In the genomic region with DNA sequence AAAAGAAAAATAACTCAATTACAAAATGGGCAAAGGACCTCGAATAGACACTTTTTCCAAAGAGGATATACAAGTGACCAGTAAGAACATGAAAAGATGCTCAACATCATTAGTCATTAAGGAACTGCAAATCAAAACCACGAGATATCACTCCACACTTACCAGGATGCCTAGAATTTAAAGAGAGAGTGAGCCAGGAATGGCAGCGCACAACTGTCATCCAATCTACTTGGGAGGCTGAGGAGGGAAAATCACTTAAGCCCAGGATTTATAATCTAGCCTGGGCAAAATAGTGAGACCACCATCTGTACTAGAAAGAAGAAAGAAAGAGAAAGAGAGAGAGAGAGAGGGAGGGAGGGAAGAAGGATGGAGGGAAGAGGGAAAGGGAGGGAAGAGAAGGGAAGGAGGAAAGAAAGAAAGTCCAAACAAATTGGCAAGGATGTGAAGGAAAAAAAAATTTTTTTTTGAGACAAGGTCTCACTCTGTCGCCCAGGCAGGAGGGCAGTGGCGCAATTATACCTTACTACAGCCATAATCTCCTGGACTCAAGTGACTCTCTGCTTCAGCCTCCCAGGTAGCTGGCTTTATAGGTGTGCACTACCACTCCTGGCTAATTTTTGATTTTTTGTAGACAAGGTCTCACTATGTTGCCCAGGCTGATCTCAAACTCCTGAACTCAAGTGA, we compare ENCODE assay signal across 15 cellular contexts. TPM values are rescaled to one million over a fixed set of nuclear protein-coding genes. Genes with fewer than 3 reads are reported as not detected.
DNase-seq lines count a peak whose midpoint lies in the region; ATAC-seq and TF ChIP-seq lines count a peak whose summit lies in the region.
"Had no signal": no experiment of that assay in that cellular context is flagged by ENCODE, and none has a peak within 500 bp of the region (broad histone marks: within the 10 kb centered on the region; RNA-seq: fewer than 3 reads in every experiment).

No MANE protein-coding gene starts in this region.

- no peaks in the 10 kb centered on the region for H3K4me1 Mint-ChIP-seq in activated CD8-positive, alpha-beta memory T cell treated with anti-CD3 and anti-CD28 coated beads, Interleukin-2, amount 10 ng/mL, durations not matched to agents 7 days and 5 days
- peaks cover 3% of the 10 kb centered on the region for H3K4me1 Mint-ChIP-seq in osteocyte (ENCODE audit: unreplicated experiment)
- H3K4me1 Mint-ChIP-seq in activated naive CD8-positive, alpha-beta T cell treated with anti-CD3 and anti-CD28 coated beads, Interleukin-2, amount 50 U/mL, for 24 hours: no peaks in the 10 kb centered on the region
- H3K4me1 Mint-ChIP-seq: CD4-positive, CD25-positive, alpha-beta regulatory T cell had no signal

- H3K4me3 ChIP-seq in HEK293 (ENCODE audit: low read depth, low read length) (no peak overlapping the region), WERI-Rb-1 (ENCODE audit: low read depth, low read length) (no peak overlapping the region)
- H3K4me3 ChIP-seq: BLaER1 treated with 17β-estradiol and CSF1 and Interleukin-3, amounts not matched to agents 10 nM and 100 nM; GM23248 had no signal

- TF ChIP-seq CTCF in HEK293 (tag by site-specific recombination; IDR thresholded peaks at IDR 0.05) (no peak), WERI-Rb-1 (IDR thresholded peaks at IDR 0.05; ENCODE audit: low read depth, low read length) (no peak), osteocyte (IDR thresholded peaks at IDR 0.05) (no peak)

- no peaks in the 10 kb centered on the region for H3K36me3 ChIP-seq in HEK293 (ENCODE audit: control insufficient read depth in 2 of 2, insufficient read depth in 1 of 2, low read length in 2 of 2)
- no peaks in the 10 kb centered on the region for H3K36me3 ChIP-seq in WERI-Rb-1
- H3K36me3 ChIP-seq: BLaER1 treated with 17β-estradiol and CSF1 and Interleukin-3, amounts not matched to agents 10 nM and 100 nM had no signal

- H3K9me3 ChIP-seq in HEK293 (ENCODE audit: control insufficient read depth, insufficient read depth, low read depth, low read length): no peaks in the 10 kb centered on the region
- H3K9me3 ChIP-seq in WERI-Rb-1 (ENCODE audit: severe bottlenecking): no peaks in the 10 kb centered on the region
- H3K9me3 ChIP-seq: BLaER1 treated with 17β-estradiol and CSF1 and Interleukin-3, amounts not matched to agents 10 nM and 100 nM had no signal

- POLR2A ChIA-PET in HEK293 (lab: Yijun Ruan, JAX): no interaction called here

- no peak overlapping the region for H3K27ac Mint-ChIP-seq in activated CD8-positive, alpha-beta memory T cell treated with anti-CD3 and anti-CD28 coated beads, Interleukin-2, amount 10 ng/mL, durations not matched to agents 7 days and 5 days
- no peak overlapping the region for H3K27ac Mint-ChIP-seq in osteocyte (ENCODE audit: unreplicated experiment)
- H3K27ac Mint-ChIP-seq in activated naive CD8-positive, alpha-beta T cell treated with anti-CD3 and anti-CD28 coated beads, Interleukin-2, amount 50 U/mL, for 24 hours: no peak overlapping the region
- H3K27ac Mint-ChIP-seq: CD4-positive, CD25-positive, alpha-beta regulatory T cell had no signal

- no peaks in the 10 kb centered on the region for H3K9me3 Mint-ChIP-seq in activated CD8-positive, alpha-beta memory T cell treated with anti-CD3 and anti-CD28 coated beads, Interleukin-2, amount 10 ng/mL, durations not matched to agents 7 days and 5 days (ENCODE audit: low read depth)
- no peaks in the 10 kb centered on the region for H3K9me3 Mint-ChIP-seq in osteocyte (ENCODE audit: unreplicated experiment)
- H3K9me3 Mint-ChIP-seq in activated naive CD8-positive, alpha-beta T cell treated with anti-CD3 and anti-CD28 coated beads, Interleukin-2, amount 50 U/mL, for 24 hours: no peaks in the 10 kb centered on the region

- peak; percentile 26 for DNase-seq in activated CD8-positive, alpha-beta memory T cell treated with anti-CD3 and anti-CD28 coated beads, Interleukin-2, amount 10 ng/mL, durations not matched to agents 7 days and 5 days
- DNase-seq in activated CD8-positive, alpha-beta memory T cell treated with anti-CD3 and anti-CD28 coated beads, Interleukin-2, amount 50 U/mL, for 48 hours: no peak
- DNase-seq in WERI-Rb-1: peak; percentile 12
- peak; percentile 27 for DNase-seq in osteocyte (ENCODE audit: extremely low spot score, unreplicated experiment)
- no peak for DNase-seq in activated naive CD8-positive, alpha-beta T cell treated with anti-CD3 and anti-CD28 coated beads, Interleukin-2, amount 50 U/mL, for 24 hours
- DNase-seq: ACHN; CD4-positive, CD25-positive, alpha-beta regulatory T cell; DMS53; GF-D8; GM23248 had no signal

- peaks cover 58% of the 10 kb centered on the region for H3K27me3 Mint-ChIP-seq in activated CD8-positive, alpha-beta memory T cell treated with anti-CD3 and anti-CD28 coated beads, Interleukin-2, amount 10 ng/mL, durations not matched to agents 7 days and 5 days
- H3K27me3 Mint-ChIP-seq in osteocyte (ENCODE audit: unreplicated experiment): peaks cover 35% of the 10 kb centered on the region
- H3K27me3 Mint-ChIP-seq in activated naive CD8-positive, alpha-beta T cell treated with anti-CD3 and anti-CD28 coated beads, Interleukin-2, amount 50 U/mL, for 24 hours: peaks cover 36% of the 10 kb centered on the region

- H3K4me3 Mint-ChIP-seq in activated CD8-positive, alpha-beta memory T cell treated with anti-CD3 and anti-CD28 coated beads, Interleukin-2, amount 10 ng/mL, durations not matched to agents 7 days and 5 days: no peak overlapping the region
- H3K4me3 Mint-ChIP-seq in osteocyte (ENCODE audit: unreplicated experiment): no peak overlapping the region
- no peak overlapping the region for H3K4me3 Mint-ChIP-seq in activated naive CD8-positive, alpha-beta T cell treated with anti-CD3 and anti-CD28 coated beads, Interleukin-2, amount 50 U/mL, for 24 hours
- H3K4me3 Mint-ChIP-seq: CD4-positive, CD25-positive, alpha-beta regulatory T cell had no signal

- CTCF ChIA-PET in activated CD8-positive, alpha-beta memory T cell treated with anti-CD3 and anti-CD28 coated beads, Interleukin-2, amount 10 ng/mL, durations not matched to agents 7 days and 5 days (lab: Charles Lee): interaction anchor here (0.6 to 2.8 kb wide), 2 partner anchors 11 to 164 kb away, joined by 3 to 10 read pairs; no protein-coding TSS in a partner anchor
- CTCF ChIA-PET in HEK293 (lab: Yijun Ruan, JAX): interaction anchor here (0.9 kb wide), 1 partner anchor 152 kb away, joined by 5 read pairs; no protein-coding TSS in a partner anchor

- no peak for ATAC-seq in activated CD8-positive, alpha-beta memory T cell treated with anti-CD3 and anti-CD28 coated beads, Interleukin-2, amount 10 ng/mL, durations not matched to agents 7 days and 5 days
- ATAC-seq in activated naive CD8-positive, alpha-beta T cell treated with anti-CD3 and anti-CD28 coated beads, Interleukin-2, amount 50 U/mL, for 24 hours: no peak
- ATAC-seq in GM18861 (IDR thresholded peaks at IDR 0.05; ENCODE audit: unreplicated experiment) (no peak), HG02884 (IDR thresholded peaks at IDR 0.05; ENCODE audit: unreplicated experiment) (no peak)

- no peaks in the 10 kb centered on the region for H3K4me1 ChIP-seq in HEK293 (ENCODE audit: control insufficient read depth, insufficient read depth, low read length)

- H3K36me3 Mint-ChIP-seq in activated CD8-positive, alpha-beta memory T cell treated with anti-CD3 and anti-CD28 coated beads, Interleukin-2, amount 10 ng/mL, durations not matched to agents 7 days and 5 days: no peaks in the 10 kb centered on the region
- H3K36me3 Mint-ChIP-seq in osteocyte (ENCODE audit: unreplicated experiment): no peaks in the 10 kb centered on the region
- H3K36me3 Mint-ChIP-seq in activated naive CD8-positive, alpha-beta T cell treated with anti-CD3 and anti-CD28 coated beads, Interleukin-2, amount 50 U/mL, for 24 hours (ENCODE audit: low read depth): no peaks in the 10 kb centered on the region
- H3K36me3 Mint-ChIP-seq: CD4-positive, CD25-positive, alpha-beta regulatory T cell had no signal

- H3K27ac ChIP-seq in HEK293 (ENCODE audit: extremely low read depth, low read depth, low read length): no peak overlapping the region
- H3K27ac ChIP-seq in WERI-Rb-1: no peak overlapping the region
- H3K27ac ChIP-seq: 22Rv1; BLaER1 treated with 17β-estradiol and CSF1 and Interleukin-3, amounts not matched to agents 10 nM and 100 nM; GM23248 had no signal

- H3K27me3 ChIP-seq in WERI-Rb-1 (ENCODE audit: insufficient read depth, low read depth, severe bottlenecking): no peaks in the 10 kb centered on the region
- H3K27me3 ChIP-seq: BLaER1 treated with 17β-estradiol and CSF1 and Interleukin-3, amounts not matched to agents 10 nM and 100 nM had no signal

TF ChIP-seq in HEK293, 187 proteins besides CTCF, POLR2A, EP300 and RAD21 (continues in another document):
- TF ChIP-seq, protein P1, sequence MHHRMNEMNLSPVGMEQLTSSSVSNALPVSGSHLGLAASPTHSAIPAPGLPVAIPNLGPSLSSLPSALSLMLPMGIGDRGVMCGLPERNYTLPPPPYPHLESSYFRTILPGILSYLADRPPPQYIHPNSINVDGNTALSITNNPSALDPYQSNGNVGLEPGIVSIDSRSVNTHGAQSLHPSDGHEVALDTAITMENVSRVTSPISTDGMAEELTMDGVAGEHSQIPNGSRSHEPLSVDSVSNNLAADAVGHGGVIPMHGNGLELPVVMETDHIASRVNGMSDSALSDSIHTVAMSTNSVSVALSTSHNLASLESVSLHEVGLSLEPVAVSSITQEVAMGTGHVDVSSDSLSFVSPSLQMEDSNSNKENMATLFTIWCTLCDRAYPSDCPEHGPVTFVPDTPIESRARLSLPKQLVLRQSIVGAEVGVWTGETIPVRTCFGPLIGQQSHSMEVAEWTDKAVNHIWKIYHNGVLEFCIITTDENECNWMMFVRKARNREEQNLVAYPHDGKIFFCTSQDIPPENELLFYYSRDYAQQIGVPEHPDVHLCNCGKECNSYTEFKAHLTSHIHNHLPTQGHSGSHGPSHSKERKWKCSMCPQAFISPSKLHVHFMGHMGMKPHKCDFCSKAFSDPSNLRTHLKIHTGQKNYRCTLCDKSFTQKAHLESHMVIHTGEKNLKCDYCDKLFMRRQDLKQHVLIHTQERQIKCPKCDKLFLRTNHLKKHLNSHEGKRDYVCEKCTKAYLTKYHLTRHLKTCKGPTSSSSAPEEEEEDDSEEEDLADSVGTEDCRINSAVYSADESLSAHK (tag by site-specific recombination; IDR thresholded peaks at IDR 0.05): no peak
- TF ChIP-seq OVOL3 (tag by site-specific recombination; IDR thresholded peaks at IDR 0.05) (no peak), ZNF843 (tag by site-specific recombination; IDR thresholded peaks at IDR 0.05) (no peak), PRDM1 (tag by site-specific recombination; IDR thresholded peaks at IDR 0.05) (peak; percentile 66)

RNA-seq across cellular contexts. Expression of a gene that starts 22.6 kb away (rescaled TPM):
- not detected for total RNA-seq in activated CD8-positive, alpha-beta memory T cell treated with anti-CD3 and anti-CD28 coated beads, Interleukin-2, amount 10 ng/mL, durations not matched to agents 7 days and 5 days
- total RNA-seq in osteocyte: 24.6 and 25.9 TPM in 2 replicates
- total RNA-seq: CD4-positive, CD25-positive, alpha-beta regulatory T cell had no signal

RNA-seq across cellular contexts. Expression of a gene that starts 30.0 kb away (rescaled TPM):
- not detected for total RNA-seq in activated CD8-positive, alpha-beta memory T cell treated with anti-CD3 and anti-CD28 coated beads, Interleukin-2, amount 10 ng/mL, durations not matched to agents 7 days and 5 days
- total RNA-seq in osteocyte: not detected in 2 replicates
- total RNA-seq: CD4-positive, CD25-positive, alpha-beta regulatory T cell; GM23248 had no signal

Comparison
In these comparisons a context has a peak if more than half of its experiments do, and no peak if none do; other contexts are left out.
1. DNase-seq: peak in activated CD8-positive, alpha-beta memory T cell treated with anti-CD3 and anti-CD28 coated beads, Interleukin-2, amount 10 ng/mL, durations not matched to agents 7 days and 5 days (single experiment), WERI-Rb-1 (single experiment) and osteocyte (single experiment); none in activated CD8-positive, alpha-beta memory T cell treated with anti-CD3 and anti-CD28 coated beads, Interleukin-2, amount 50 U/mL, for 48 hours (single experiment) and activated naive CD8-positive, alpha-beta T cell treated with anti-CD3 and anti-CD28 coated beads, Interleukin-2, amount 50 U/mL, for 24 hours (single experiment).
2. RNA of a gene that starts 22.6 kb away (total RNA-seq): 24.6 to 25.9 TPM in osteocyte; not detected in activated CD8-positive, alpha-beta memory T cell treated with anti-CD3 and anti-CD28 coated beads, Interleukin-2, amount 10 ng/mL, durations not matched to agents 7 days and 5 days; every median in the first group is over 10 times any median in the second.